Comparison of ENCODE assay signal across 16 cellular contexts in the genomic region with DNA sequence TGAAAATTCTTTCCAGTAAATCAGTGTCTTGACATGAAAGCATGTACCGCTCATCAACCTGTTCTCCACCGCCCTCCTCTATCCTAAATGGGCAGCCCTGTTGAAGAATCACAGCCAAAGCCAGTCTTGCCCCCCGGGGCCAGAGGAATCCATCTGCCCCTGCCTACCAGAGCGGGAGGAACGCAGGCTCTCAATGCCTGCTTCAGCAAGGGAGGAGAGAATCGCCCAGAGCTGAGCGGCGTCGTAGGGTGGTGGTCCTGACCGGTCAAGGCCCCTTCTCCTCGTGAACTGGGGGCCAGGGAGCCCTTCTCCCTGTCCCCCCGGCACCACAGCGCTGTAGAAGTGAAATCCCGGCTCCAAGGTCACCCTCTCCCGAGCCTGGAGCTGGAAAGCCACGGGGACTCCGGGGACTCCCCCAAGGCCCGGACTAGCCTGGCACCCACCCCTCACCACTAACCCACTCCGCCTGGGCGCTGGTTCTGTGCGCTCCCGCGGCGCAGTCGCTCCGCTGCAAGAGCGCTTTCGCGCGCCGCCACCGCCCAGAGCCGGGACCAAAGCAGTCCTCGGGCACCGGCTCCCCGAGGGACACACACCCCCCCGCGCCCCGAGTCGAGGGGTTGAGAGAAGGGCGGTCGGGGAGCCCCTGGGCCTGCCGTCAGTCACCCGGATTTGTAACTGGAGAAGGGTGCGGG. TPM values are rescaled to one million over a fixed set of nuclear protein-coding genes. Genes with fewer than 3 reads are reported as not detected.
DNase-seq lines count a peak whose midpoint lies in the region; ATAC-seq and TF ChIP-seq lines count a peak whose summit lies in the region.
"Had no signal": no experiment of that assay in that cellular context is flagged by ENCODE, and none has a peak within 500 bp of the region (broad histone marks: within the 10 kb centered on the region; RNA-seq: fewer than 3 reads in every experiment).

No MANE protein-coding gene starts in this region.

- H3K9me3 ChIP-seq in iPS-20b (ENCODE audit: insufficient read depth, low read depth, low read length) (no peaks in the 10 kb centered on the region), smooth muscle cell (replicated peaks; ENCODE audit: low read depth) (no peaks in the 10 kb centered on the region)

- H3K27ac Mint-ChIP-seq in WTC11: no peak overlapping the region
- H3K27ac Mint-ChIP-seq: activated naive CD8-positive, alpha-beta T cell; naive B cell had no signal

- H3K4me2 ChIP-seq in smooth muscle cell: peak overlapping the region; percentile 89

- H3K36me3 ChIP-seq in iPS-20b (ENCODE audit: insufficient read depth, low read depth, low read length) (no peaks in the 10 kb centered on the region), smooth muscle cell (ENCODE audit: low read depth) (no peaks in the 10 kb centered on the region)

- CTCF ChIA-PET in WTC11 (lab: Charles Lee): interaction anchor here (0.7 to 2.4 kb wide), 9 partner anchors 32 to 404 kb away, joined by 3 to 12 read pairs (median 5); no protein-coding TSS in a partner anchor

- H3F3A ChIP-seq in smooth muscle cell (ENCODE audit: low read depth): no peaks in the 10 kb centered on the region

- H3K9ac ChIP-seq in iPS-20b (ENCODE audit: low read depth, low read length) (peak overlapping the region; percentile 75; the same call in 1 of the 2 replicates), smooth muscle cell (ENCODE audit: low read depth) (no peak overlapping the region)

- peaks cover 92% of the 10 kb centered on the region for H3K27me3 Mint-ChIP-seq in WTC11 (ENCODE audit: low read depth)

- ATAC-seq in WTC11: peak; percentile 65

- H3K4me1 ChIP-seq in iPS-20b (ENCODE audit: insufficient read depth, low read length): no peaks in the 10 kb centered on the region
- H3K4me1 ChIP-seq in smooth muscle cell (ENCODE audit: low read depth): no peaks in the 10 kb centered on the region

- H3K4me1 Mint-ChIP-seq in WTC11: peaks cover 6% of the 10 kb centered on the region
- H3K4me1 Mint-ChIP-seq: naive B cell had no signal

- peak overlapping the region; percentile 74 for H3K4me3 Mint-ChIP-seq in WTC11
- H3K4me3 Mint-ChIP-seq: activated naive CD8-positive, alpha-beta T cell; naive B cell had no signal

- H3K4me3 ChIP-seq in iPS-20b (ENCODE audit: low read length): peak overlapping the region; percentile 87
- H3K4me3 ChIP-seq in smooth muscle cell: peak overlapping the region; percentile 57

- no peaks in the 10 kb centered on the region for H4K20me1 ChIP-seq in smooth muscle cell (ENCODE audit: low read depth)

- H2AFZ ChIP-seq in smooth muscle cell (ENCODE audit: low read depth): peak overlapping the region; percentile 89

- peaks cover 16% of the 10 kb centered on the region for H3K79me2 ChIP-seq in smooth muscle cell (ENCODE audit: low read depth)

- H3K9me3 Mint-ChIP-seq in WTC11: no peaks in the 10 kb centered on the region

- POLR2A ChIA-PET in WTC11 (lab: Charles Lee): no interaction called here

- TF ChIP-seq CTCF in WTC11 (IDR thresholded peaks at IDR 0.05): no peak
- TF ChIP-seq CTCF in smooth muscle cell (IDR thresholded peaks at IDR 0.05; ENCODE audit: borderline replicate concordance, insufficient read depth, poor library complexity, severe bottlenecking): no peak

- DNase-seq in activated gamma-delta T cell (lab: John Stamatoyannopoulos, UW): peak; percentile 5
- no peak for DNase-seq in activated gamma-delta T cell treated with Interleukin-2 at 50 U/mL for 16 hours
- peak; percentile 54 for DNase-seq in WTC11 (ENCODE audit: low spot score)
- DNase-seq in smooth muscle cell (lab: John Stamatoyannopoulos, UW; ENCODE audit: unreplicated experiment): no peak
- no peak for DNase-seq in Kasumi-1 (lab: John Stamatoyannopoulos, UW)
- no peak for DNase-seq in activated naive CD4-positive, alpha-beta T cell (lab: John Stamatoyannopoulos, UW)
- DNase-seq in activated CD8-positive, alpha-beta memory T cell treated with anti-CD3 and anti-CD28 coated beads, Interleukin-2, amount 50 U/mL, for 48 hours: no peak
- DNase-seq: cortex of kidney, naive B cell, NCI-H1417 treated with DMSO at 0.1 percent for 48 hours, SIG-M5 had no signal

- WGBS in smooth muscle cell (ENCODE audit: low lambda C conversion rate): 5% methylated on average over 44 of the region's 45 CpGs

- peaks cover 94% of the 10 kb centered on the region for H3K27me3 ChIP-seq in iPS-20b (ENCODE audit: insufficient read depth, low read length)
- peaks cover 84% of the 10 kb centered on the region for H3K27me3 ChIP-seq in smooth muscle cell (ENCODE audit: low read depth)

- H3K27ac ChIP-seq in iPS-20b (ENCODE audit: low read length) (no peak overlapping the region), smooth muscle cell (ENCODE audit: low read depth) (no peak overlapping the region)

- no peaks in the 10 kb centered on the region for H3K36me3 Mint-ChIP-seq in WTC11
- H3K36me3 Mint-ChIP-seq: activated naive CD8-positive, alpha-beta T cell; naive B cell had no signal

TF ChIP-seq in WTC11, 78 proteins besides CTCF, POLR2A, EP300 and RAD21:
- TF ChIP-seq ZNF423 (CRISPR knock-in tag; IDR thresholded peaks at IDR 0.05) (0 out of 2 replicates have a peak, but pooled peaks have one; percentile 11), ATF1 (CRISPR knock-in tag; IDR thresholded peaks at IDR 0.05) (0 out of 2 replicates have a peak, but pooled peaks have one; percentile 30), TP53 (CRISPR knock-in tag; IDR thresholded peaks at IDR 0.05) (no peak)
TF ChIP-seq in WTC11: peak in this region for 2.

RNA-seq across cellular contexts. Expression of a gene that starts 0.7 kb away (rescaled TPM):
- total RNA-seq in WTC11 (2021) (0.21 to 0.34 TPM (median 0.31 TPM) in 3 replicates), smooth muscle cell (12.9 and 16.9 TPM in 2 replicates)
- polyA plus RNA-seq in smooth muscle cell: 5.7 and 8.3 TPM in 2 replicates
- total RNA-seq: activated CD8-positive, alpha-beta memory T cell treated with anti-CD3 and anti-CD28 coated beads for 36 hours; ureter had no signal
- polyA plus RNA-seq: AG04450 had no signal

Comparison
In these comparisons a context has a peak if more than half of its experiments do, and no peak if none do; other contexts are left out.
1. DNase-seq: peak in activated gamma-delta T cell (single experiment) and WTC11 (single experiment); none in activated gamma-delta T cell treated with Interleukin-2 at 50 U/mL for 16 hours (single experiment), smooth muscle cell (single experiment), Kasumi-1 (0 of 2), activated naive CD4-positive, alpha-beta T cell (0 of 4) and activated CD8-positive, alpha-beta memory T cell treated with anti-CD3 and anti-CD28 coated beads, Interleukin-2, amount 50 U/mL, for 48 hours (single experiment).
2. RNA of a gene that starts 0.7 kb away (total RNA-seq): 12.9 to 16.9 TPM in smooth muscle cell; 0.21 to 0.34 TPM in WTC11; every median in the first group is over 10 times any median in the second.